In genomic region chr4:150863456-150863855, GRCh38 we compare ENCODE assay signal across 20 cellular contexts.
"Had no signal": no experiment of that assay in that cellular context is flagged by ENCODE, and none has a peak within 500 bp of the region (broad histone marks: within the 10 kb centered on the region; RNA-seq: fewer than 3 reads in every experiment).

No MANE protein-coding gene starts in this region.

- DNase-seq: effector memory CD4-positive, alpha-beta T cell; esophagus squamous epithelium; foreskin fibroblast; glutamatergic neuron; kidney; left cardiac atrium; left ventricle myocardium inferior; lower lobe of right lung; natural killer cell; posterior cingulate gyrus; sigmoid colon; stimulated activated CD4-positive, alpha-beta T cell treated with anti-CD3 and anti-CD28 coated beads, Interleukin-12 subunit alpha, Interleukin-12 subunit beta, amount 100 ng/mL, for 4 hours; stimulated activated naive CD4-positive, alpha-beta T cell; stomach; substantia nigra; transverse colon had no signal

- H3K36me3 ChIP-seq: left ventricle myocardium inferior, sigmoid colon, thoracic aorta had no signal

- H3K27me3 ChIP-seq: esophagus squamous epithelium, gastroesophageal sphincter, sigmoid colon, stomach, transverse colon had no signal

- ATAC-seq: gastroesophageal sphincter, left cardiac atrium, lower lobe of right lung, natural killer cell had no signal

- H3K9me3 ChIP-seq: esophagus squamous epithelium, gastroesophageal sphincter, left ventricle myocardium inferior, lower lobe of right lung, sigmoid colon, stomach, thoracic aorta, transverse colon had no signal

- H3K4me3 ChIP-seq: esophagus squamous epithelium, gastroesophageal sphincter, left ventricle myocardium inferior, lower lobe of right lung, sigmoid colon, skin epidermis, stomach, thoracic aorta, transverse colon had no signal

- H3K4me1 ChIP-seq: esophagus squamous epithelium, gastroesophageal sphincter, left ventricle myocardium inferior, lower lobe of right lung, stomach had no signal

- H3K27ac ChIP-seq: epithelial cell of prostate, gastroesophageal sphincter, left ventricle myocardium inferior, lower lobe of right lung, sigmoid colon, skin epidermis, stomach, thoracic aorta, transverse colon had no signal
